8 cellular contexts compared by ENCODE assay signal in the genomic region with DNA sequence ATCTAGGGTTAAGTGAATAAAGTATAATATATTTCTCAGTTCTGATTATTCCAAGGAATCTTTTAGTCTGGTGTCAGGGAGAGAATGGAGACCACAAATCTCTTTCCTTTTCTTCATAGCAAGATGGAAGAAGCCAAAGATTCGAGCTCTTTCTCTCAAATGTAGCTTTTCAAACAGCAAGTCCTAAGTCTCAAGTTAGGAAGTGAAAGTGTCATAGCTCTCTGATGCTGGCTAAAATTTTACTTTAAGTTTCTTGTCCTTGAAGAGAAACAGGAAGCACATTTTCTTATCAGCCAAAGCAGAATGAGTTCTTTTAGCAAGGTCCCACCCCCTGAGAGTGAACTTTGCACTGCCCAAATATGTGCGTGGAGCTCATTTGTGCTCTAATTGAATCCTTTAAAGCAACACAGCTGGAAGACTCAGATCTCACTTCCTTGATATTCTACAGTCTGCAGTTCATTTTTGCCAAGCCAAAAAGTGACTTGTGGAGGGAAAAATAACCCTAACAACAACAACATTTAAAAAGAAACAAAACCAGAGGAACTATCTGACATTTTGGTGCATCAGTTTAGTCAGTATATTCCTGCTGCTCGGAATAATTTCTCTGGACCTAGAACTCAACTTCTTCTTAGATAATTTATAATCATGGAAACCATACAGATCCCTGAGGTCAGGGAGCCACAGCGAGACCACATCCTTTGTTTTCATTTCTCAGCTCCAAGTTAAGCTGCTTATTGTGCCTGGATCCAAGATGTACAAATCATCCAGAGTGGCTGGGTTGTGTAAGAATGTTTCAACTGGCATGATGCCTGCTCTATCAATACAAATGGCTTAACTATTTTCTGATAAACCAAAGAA.
DNase-seq lines count a peak whose midpoint lies in the region; ATAC-seq lines count a peak whose summit lies in the region.

No MANE protein-coding gene starts in this region.

- no peaks in the 10 kb centered on the region for H3K9me3 Mint-ChIP-seq in activated CD4-positive, alpha-beta T cell treated with anti-CD3 and anti-CD28 coated beads, Interleukin-2, amount 10 ng/mL, durations not matched to agents 7 days and 5 days

- CTCF ChIA-PET in activated CD4-positive, alpha-beta T cell treated with anti-CD3 and anti-CD28 coated beads, Interleukin-2, amount 10 ng/mL, durations not matched to agents 7 days and 5 days (lab: Charles Lee): interaction anchor here (0.8 kb wide), 1 partner anchor 15 kb away, joined by 3 read pairs; no protein-coding TSS in a partner anchor

- no peaks in the 10 kb centered on the region for H3K36me3 ChIP-seq in mesodermal cell (ENCODE audit: control insufficient read depth, insufficient read depth, low read length)

- H3K9me3 ChIP-seq in mesodermal cell (ENCODE audit: control insufficient read depth, low read length): no peaks in the 10 kb centered on the region

- peaks cover 6% of the 10 kb centered on the region for H3K4me1 ChIP-seq in mesodermal cell (ENCODE audit: control insufficient read depth, insufficient read depth, low read length, poor library complexity, severe bottlenecking)

- peak; percentile 99 for ATAC-seq in HG02798 (IDR thresholded peaks at IDR 0.05; ENCODE audit: poor library complexity, unreplicated experiment)

- POLR2A ChIA-PET in activated CD4-positive, alpha-beta T cell treated with anti-CD3 and anti-CD28 coated beads, Interleukin-2, amount 10 ng/mL, durations not matched to agents 7 days and 5 days (lab: Charles Lee): no interaction called here

- no peaks in the 10 kb centered on the region for H3K36me3 Mint-ChIP-seq in activated CD4-positive, alpha-beta T cell treated with anti-CD3 and anti-CD28 coated beads, Interleukin-2, amount 10 ng/mL, durations not matched to agents 7 days and 5 days (ENCODE audit: low read depth)

- no peak overlapping the region for H3K4me3 Mint-ChIP-seq in activated CD4-positive, alpha-beta T cell treated with anti-CD3 and anti-CD28 coated beads, Interleukin-2, amount 10 ng/mL, durations not matched to agents 7 days and 5 days

- peaks cover 10% of the 10 kb centered on the region for H3K4me1 Mint-ChIP-seq in activated CD4-positive, alpha-beta T cell treated with anti-CD3 and anti-CD28 coated beads, Interleukin-2, amount 10 ng/mL, durations not matched to agents 7 days and 5 days

- H3K4me3 ChIP-seq in mesodermal cell (ENCODE audit: extremely low read depth, insufficient read depth, low read length, poor library complexity, severe bottlenecking): no peak overlapping the region

- peak overlapping the region; percentile 66 for H3K27ac ChIP-seq in mesodermal cell (ENCODE audit: low read depth, low read length, severe bottlenecking)

- DNase-seq in activated CD4-positive, alpha-beta T cell treated with anti-CD3 and anti-CD28 coated beads, Interleukin-2, amount 10 ng/mL, durations not matched to agents 7 days and 5 days: peak; percentile 37
- no peak for DNase-seq in activated CD4-positive, alpha-beta T cell treated with anti-CD3 and anti-CD28 coated beads for 1 hour
- DNase-seq in NAMALWA (ENCODE audit: low spot score) (peak; percentile 81), dedifferentiated amniotic fluid mesenchymal stem cell (ENCODE audit: extremely low spot score) (peak; percentile 17)
- DNase-seq in activated effector memory CD4-positive, alpha-beta T cell treated with Interleukin-2 at 50 U/mL for 16 hours: no peak
- no peak for DNase-seq in stimulated activated CD4-positive, alpha-beta T cell treated with anti-CD3 and anti-CD28 coated beads, Interleukin-2, amount 100 ng/mL, for 48 hours

- WGBS in mesodermal cell (ENCODE audit: insufficient coverage in 2 of 2), 2 experiments: 46 to 67% methylated on average over 2 to 3 of the region's 4 CpGs

- peak overlapping the region; percentile 83 for H3K27ac Mint-ChIP-seq in activated CD4-positive, alpha-beta T cell treated with anti-CD3 and anti-CD28 coated beads, Interleukin-2, amount 10 ng/mL, durations not matched to agents 7 days and 5 days

- peaks cover 3% of the 10 kb centered on the region for H3K27me3 Mint-ChIP-seq in activated CD4-positive, alpha-beta T cell treated with anti-CD3 and anti-CD28 coated beads, Interleukin-2, amount 10 ng/mL, durations not matched to agents 7 days and 5 days

Comparison
In these comparisons a context has a peak if more than half of its experiments do, and no peak if none do; other contexts are left out.
1. DNase-seq: peak in activated CD4-positive, alpha-beta T cell treated with anti-CD3 and anti-CD28 coated beads, Interleukin-2, amount 10 ng/mL, durations not matched to agents 7 days and 5 days (single experiment), NAMALWA (single experiment) and dedifferentiated amniotic fluid mesenchymal stem cell (single experiment); none in activated CD4-positive, alpha-beta T cell treated with anti-CD3 and anti-CD28 coated beads for 1 hour (single experiment), activated effector memory CD4-positive, alpha-beta T cell treated with Interleukin-2 at 50 U/mL for 16 hours (single experiment) and stimulated activated CD4-positive, alpha-beta T cell treated with anti-CD3 and anti-CD28 coated beads, Interleukin-2, amount 100 ng/mL, for 48 hours (0 of 2).